ENCODE assay signal across 22 cellular contexts in the genomic region with DNA sequence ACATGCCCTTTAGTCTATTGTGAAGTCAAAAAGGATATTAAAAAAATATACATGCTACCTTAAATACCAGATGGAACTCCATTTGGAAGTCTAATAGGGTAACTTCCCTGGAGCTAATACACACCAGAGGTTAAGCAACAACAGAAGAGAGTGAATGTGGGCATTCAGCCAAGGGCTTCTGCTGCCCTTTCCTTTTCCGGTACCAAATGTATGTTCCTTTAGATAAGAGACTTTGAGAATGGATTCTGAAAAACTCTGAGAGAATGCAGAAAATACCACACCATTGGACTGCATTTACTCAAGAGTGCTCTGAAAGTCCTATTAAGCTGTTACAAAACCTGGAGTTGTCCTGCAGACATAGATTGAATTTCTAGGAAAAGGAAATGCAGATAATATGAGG. TPM values are rescaled to one million over a fixed set of nuclear protein-coding genes. Genes with fewer than 3 reads are reported as not detected.
DNase-seq lines count a peak whose midpoint lies in the region; ATAC-seq and TF ChIP-seq lines count a peak whose summit lies in the region.
"Had no signal": no experiment of that assay in that cellular context is flagged by ENCODE, and none has a peak within 500 bp of the region (broad histone marks: within the 10 kb centered on the region; RNA-seq: fewer than 3 reads in every experiment).

No MANE protein-coding gene starts in this region.

- peak overlapping the region; percentile 32 for H3K27ac ChIP-seq in cardiac muscle cell
- H3K27ac ChIP-seq in brain microvascular endothelial cell, result no peak overlapping the region
- no peak overlapping the region for H3K27ac ChIP-seq in mesendoderm (ENCODE audit: low read depth, low read length)
- H3K27ac ChIP-seq: dorsolateral prefrontal cortex, esophagus muscularis mucosa, GM23248, heart left ventricle, RWPE1, thyroid gland, VCaP had no signal

- in situ Hi-C loops in brain microvascular endothelial cell (cut with HindIII; ENCODE audit: low pct_ligation_motif_present, low sequenced_read_pairs), result no loop called here

- no CpG with 5 or more reads among the region's 1 CpG for WGBS in mesendoderm (ENCODE audit: extremely low coverage, insufficient coverage, low lambda C conversion rate)

- no peak overlapping the region for H3K9ac ChIP-seq in mesendoderm (ENCODE audit: low read length)
- H3K9ac ChIP-seq: GM23248 had no signal

- H3K36me3 ChIP-seq in cardiac muscle cell (no peaks in the 10 kb centered on the region), brain microvascular endothelial cell (replicated peaks) (no peaks in the 10 kb centered on the region), mesendoderm (ENCODE audit: control insufficient read depth, insufficient read depth, low read length) (no peaks in the 10 kb centered on the region)
- H3K36me3 ChIP-seq: esophagus muscularis mucosa, heart left ventricle, thyroid gland had no signal

- H3K23ac ChIP-seq in mesendoderm (ENCODE audit: low read length), result no peak overlapping the region

- no peak overlapping the region for H4K5ac ChIP-seq in mesendoderm (ENCODE audit: low read length)

- H3K27me3 ChIP-seq in cardiac muscle cell, result no peaks in the 10 kb centered on the region
- H3K27me3 ChIP-seq in brain microvascular endothelial cell (replicated peaks), result no peaks in the 10 kb centered on the region
- H3K27me3 ChIP-seq in mesendoderm (ENCODE audit: insufficient read depth, low read length, poor library complexity), result no peaks in the 10 kb centered on the region
- H3K27me3 ChIP-seq: dorsolateral prefrontal cortex, esophagus muscularis mucosa, heart left ventricle, thyroid gland had no signal

- H3K4me3 ChIP-seq in cardiac muscle cell (no peak overlapping the region), brain microvascular endothelial cell (ENCODE audit: low read depth, low read length) (no peak overlapping the region), mesendoderm (ENCODE audit: low read length) (no peak overlapping the region)
- H3K4me3 ChIP-seq: dorsolateral prefrontal cortex, esophagus muscularis mucosa, GM23248, heart left ventricle, thyroid gland had no signal

- peak; percentile 53 to 93 for DNase-seq in cardiac muscle cell (ENCODE audit: low read depth in 1 of 2, low spot score in 1 of 2)
- DNase-seq in Right ventricle myocardium superior, result no peak
- peak; percentile 3 for DNase-seq in brain microvascular endothelial cell
- peak; percentile 97 for DNase-seq in glomerular endothelial cell (ENCODE audit: extremely low read depth, low read depth, low spot score)
- DNase-seq in mesendoderm, result no peak
- DNase-seq in GM03348 (ENCODE audit: low spot score), result no peak
- DNase-seq: activated CD4-positive, alpha-beta T cell treated with anti-CD3 and anti-CD28 coated beads, Interleukin-2, amount 50 U/mL, for 48 hours; activated naive CD4-positive, alpha-beta T cell treated with anti-CD3 and anti-CD28 coated beads, Interleukin-2, amount 50 U/mL, for 16 hours; activated T-cell treated with anti-CD3 and anti-CD28 coated beads, Interleukin-2, amount 50 U/mL, for 24 hours; DMS79 treated with DMSO at 0.1 percent for 48 hours; dorsolateral prefrontal cortex; GM23248; heart left ventricle; NCI-H146; NCI-H345; thyroid gland had no signal

- no peaks in the 10 kb centered on the region for H3K79me1 ChIP-seq in mesendoderm (ENCODE audit: low read length)

- H4K8ac ChIP-seq in mesendoderm (ENCODE audit: low read depth, low read length), result no peak overlapping the region

- no peak overlapping the region for H2BK15ac ChIP-seq in mesendoderm (replicated peaks; ENCODE audit: low read depth)

- ATAC-seq in Right ventricle myocardium superior (ENCODE audit: poor library complexity) (no peak), HG02981 (IDR thresholded peaks at IDR 0.05; ENCODE audit: unreplicated experiment) (no peak), HG02970 (IDR thresholded peaks at IDR 0.05; ENCODE audit: low FRiP score, unreplicated experiment) (no peak)
- ATAC-seq: heart left ventricle; stimulated activated effector memory CD8-positive, alpha-beta T cell treated with anti-CD3 and anti-CD28 coated beads, Interleukin-12 subunit alpha, Interleukin-12 subunit beta, amount 100 ng/mL, for 72 hours had no signal

- no peak overlapping the region for H3K4ac ChIP-seq in mesendoderm (ENCODE audit: low read depth, low read length)

- no peak overlapping the region for H3K56ac ChIP-seq in mesendoderm (ENCODE audit: low read length)

- no peak overlapping the region for H3K18ac ChIP-seq in mesendoderm (ENCODE audit: low read length)

- no peak overlapping the region for H3K4me2 ChIP-seq in mesendoderm (ENCODE audit: low read length)

- no peaks in the 10 kb centered on the region for H3K79me2 ChIP-seq in mesendoderm (ENCODE audit: control insufficient read depth, insufficient read depth, low read length)

- no peak overlapping the region for H2BK5ac ChIP-seq in mesendoderm (ENCODE audit: low read length)

- TF ChIP-seq CTCF in cardiac muscle cell (IDR thresholded peaks at IDR 0.05; ENCODE audit: low read depth, low read length), result no peak
- TF ChIP-seq CTCF in brain microvascular endothelial cell (IDR thresholded peaks at IDR 0.05; ENCODE audit: low read depth, low read length, missing control alignments), result no peak

- H3K9me3 ChIP-seq in cardiac muscle cell (ENCODE audit: low read depth), result no peaks in the 10 kb centered on the region
- H3K9me3 ChIP-seq: thyroid gland had no signal

- H2AK5ac ChIP-seq in mesendoderm (ENCODE audit: low read length), result no peak overlapping the region

- peaks cover 16% of the 10 kb centered on the region for H3K4me1 ChIP-seq in cardiac muscle cell (ENCODE audit: low read depth)
- H3K4me1 ChIP-seq in mesendoderm (ENCODE audit: control insufficient read depth, low read depth, low read length), result no peaks in the 10 kb centered on the region
- H3K4me1 ChIP-seq: esophagus muscularis mucosa, thyroid gland had no signal

- no peak overlapping the region for H2BK120ac ChIP-seq in mesendoderm (ENCODE audit: low read depth, low read length)

- intact Hi-C loops in Right ventricle myocardium superior (cut with DNase I), result no loop called here

RNA-seq across cellular contexts. Expression of a gene that starts 23.8 kb away (rescaled TPM):
- total RNA-seq in cardiac muscle cell (0.24 and 0.60 TPM in 2 replicates), Right ventricle myocardium superior (0.16 TPM), glomerular endothelial cell (not detected in 2 replicates)
- polyA plus RNA-seq in cardiac muscle cell, result 0.82 TPM in 1 of 2 replicates, not detected in the other
- 2.1 TPM for polyA plus RNA-seq in mesendoderm (2013, experiment 1 of 2)
- 2.5 TPM for polyA plus RNA-seq in mesendoderm (2013, experiment 2 of 2)
- total RNA-seq: GM23248 had no signal
- polyA plus RNA-seq: GM23248 had no signal

Comparison
In these comparisons a context has a peak if more than half of its experiments do, and no peak if none do; other contexts are left out.
1. DNase-seq: peak in cardiac muscle cell (2 of 2), brain microvascular endothelial cell (single experiment) and glomerular endothelial cell (single experiment); none in Right ventricle myocardium superior (single experiment), mesendoderm (single experiment) and GM03348 (single experiment).